Comparison of ENCODE assay signal across 17 cellular contexts in the genomic region with DNA sequence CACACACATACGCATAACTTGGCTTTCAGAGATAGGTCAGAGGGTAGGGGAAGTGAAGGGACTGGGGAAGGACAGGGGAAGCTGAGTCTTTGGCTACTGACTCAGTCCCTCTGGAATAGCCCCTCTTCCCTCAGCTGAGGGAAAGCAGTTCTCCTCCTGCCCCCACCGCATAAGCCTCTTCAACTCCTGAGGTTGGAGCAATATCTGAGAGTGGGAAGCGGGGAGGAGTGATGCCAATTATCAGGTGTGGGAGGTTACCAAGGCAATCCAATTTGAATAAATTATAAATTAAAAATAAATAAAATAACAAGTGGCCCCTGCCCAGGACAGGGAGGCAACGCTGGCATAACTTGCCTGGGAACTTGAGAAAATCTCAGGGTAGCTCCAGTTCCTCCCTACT. TPM values are rescaled to one million over a fixed set of nuclear protein-coding genes. Genes with fewer than 3 reads are reported as not detected.
DNase-seq lines count a peak whose midpoint lies in the region; TF ChIP-seq lines count a peak whose summit lies in the region.
"Had no signal": no experiment of that assay in that cellular context is flagged by ENCODE, and none has a peak within 500 bp of the region (broad histone marks: within the 10 kb centered on the region; RNA-seq: fewer than 3 reads in every experiment).

No MANE protein-coding gene starts in this region.

- no peak overlapping the region for H3K4me3 Mint-ChIP-seq in T-helper 1 cell treated with Interleukin-12 subunit alpha and Interleukin-12 subunit beta and Interleukin-4 antibody, amounts not matched to agents 30 μg/mL and 1 μg/mL, for 36 hours

- H3K4me2 ChIP-seq in fibroblast of lung (ENCODE audit: extremely low read depth, insufficient read depth, low read length), result no peak overlapping the region
- H3K4me2 ChIP-seq in smooth muscle cell, result no peak overlapping the region

- H3K36me3 Mint-ChIP-seq in T-helper 1 cell treated with Interleukin-12 subunit alpha and Interleukin-12 subunit beta and Interleukin-4 antibody, amounts not matched to agents 30 μg/mL and 1 μg/mL, for 36 hours (ENCODE audit: low read depth), result peaks cover 39% of the 10 kb centered on the region

- H3K4me1 ChIP-seq in fibroblast of lung (ENCODE audit: control insufficient read depth, extremely low read depth, insufficient read depth, low read length) (peaks cover 8% of the 10 kb centered on the region), smooth muscle cell (ENCODE audit: low read depth) (peaks cover 11% of the 10 kb centered on the region)

- no peaks in the 10 kb centered on the region for H4K20me1 ChIP-seq in fibroblast of lung (ENCODE audit: control insufficient read depth, extremely low read depth, insufficient read depth, low read length)
- H4K20me1 ChIP-seq in smooth muscle cell (ENCODE audit: low read depth), result peaks cover 16% of the 10 kb centered on the region

- DNase-seq in T-helper 1 cell (no peak), fibroblast of lung (ENCODE audit: low read depth in 2 of 2) (no peak), smooth muscle cell (lab: John Stamatoyannopoulos, UW; ENCODE audit: unreplicated experiment) (no peak), GM19240 (ENCODE audit: insufficient read length, low spot score) (no peak), NCI-H128 (lab: John Stamatoyannopoulos, UW; ENCODE audit: unreplicated experiment) (no peak), SK-N-DZ (ENCODE audit: low spot score) (no peak)
- DNase-seq: activated naive CD4-positive, alpha-beta T cell; KBM-7; NCI-H1092 treated with DMSO at 0.1 percent for 48 hours; NCI-H2171 treated with DMSO at 0.1 percent for 48 hours; stimulated activated CD4-positive, alpha-beta T cell treated with anti-CD3 and anti-CD28 coated beads, Interleukin-4, amount 100 ng/mL, for 1 hour; stimulated activated CD8-positive, alpha-beta memory T cell treated with anti-CD3 and anti-CD28 coated beads, Interleukin-4, amount 100 ng/mL, for 48 hours had no signal

- peaks cover 37% of the 10 kb centered on the region for H3K4me1 Mint-ChIP-seq in T-helper 1 cell treated with Interleukin-12 subunit alpha and Interleukin-12 subunit beta and Interleukin-4 antibody, amounts not matched to agents 30 μg/mL and 1 μg/mL, for 36 hours (ENCODE audit: low read depth)

- H3K79me2 ChIP-seq in fibroblast of lung (ENCODE audit: control insufficient read depth, insufficient read depth, low read length) (peaks cover 22% of the 10 kb centered on the region), smooth muscle cell (ENCODE audit: low read depth) (peaks cover 26% of the 10 kb centered on the region)

- WGBS in smooth muscle cell (ENCODE audit: low lambda C conversion rate), result 95% methylated on average over 4 of the region's 4 CpGs

- H3K27ac Mint-ChIP-seq in T-helper 1 cell treated with Interleukin-12 subunit alpha and Interleukin-12 subunit beta and Interleukin-4 antibody, amounts not matched to agents 30 μg/mL and 1 μg/mL, for 36 hours, result peak overlapping the region; percentile 86

- no peaks in the 10 kb centered on the region for H3K9me3 Mint-ChIP-seq in T-helper 1 cell treated with Interleukin-12 subunit alpha and Interleukin-12 subunit beta and Interleukin-4 antibody, amounts not matched to agents 30 μg/mL and 1 μg/mL, for 36 hours

- no peaks in the 10 kb centered on the region for H3K27me3 ChIP-seq in fibroblast of lung (ENCODE audit: control insufficient read depth, insufficient read depth, low read length)
- no peaks in the 10 kb centered on the region for H3K27me3 ChIP-seq in smooth muscle cell (ENCODE audit: low read depth)
- H3K27me3 ChIP-seq: gastroesophageal sphincter, tibial artery had no signal

- peaks cover 21% of the 10 kb centered on the region for H3K36me3 ChIP-seq in fibroblast of lung (ENCODE audit: control insufficient read depth, insufficient read depth, low read length)
- no peaks in the 10 kb centered on the region for H3K36me3 ChIP-seq in smooth muscle cell (ENCODE audit: low read depth)

- H3F3A ChIP-seq in smooth muscle cell (ENCODE audit: low read depth), result peaks cover 11% of the 10 kb centered on the region

- H3K9ac ChIP-seq in fibroblast of lung (ENCODE audit: insufficient read depth, low read length) (no peak overlapping the region), smooth muscle cell (ENCODE audit: low read depth) (peak overlapping the region; percentile 87)

- H3K27me3 Mint-ChIP-seq in T-helper 1 cell treated with Interleukin-12 subunit alpha and Interleukin-12 subunit beta and Interleukin-4 antibody, amounts not matched to agents 30 μg/mL and 1 μg/mL, for 36 hours (ENCODE audit: low read depth), result no peaks in the 10 kb centered on the region

- H3K4me3 ChIP-seq in fibroblast of lung (replicated peaks in 1 of 4; ENCODE audit: control extremely low read depth in 1 of 4, insufficient read depth in 1 of 4, low read depth in 3 of 4, low read length in 4 of 4), result no peak overlapping the region
- no peak overlapping the region for H3K4me3 ChIP-seq in smooth muscle cell
- H3K4me3 ChIP-seq: gastroesophageal sphincter, lung, tibial artery had no signal

- H3K27ac ChIP-seq in VCaP (peak overlapping the region; percentile 90; the same call in 1 of the 2 replicates), fibroblast of lung (ENCODE audit: insufficient read depth, low read length) (peak overlapping the region; percentile 93), smooth muscle cell (ENCODE audit: low read depth) (peak overlapping the region; percentile 98)

- no peak for TF ChIP-seq CTCF in VCaP (conservative IDR thresholded peaks at IDR 0.05)
- no peak for TF ChIP-seq CTCF in fibroblast of lung (conservative IDR thresholded peaks at IDR 0.05 in 1 of 2, IDR thresholded peaks at IDR 0.05 in 1 of 2; ENCODE audit: low read depth in 1 of 2, low read length in 2 of 2)
- no peak for TF ChIP-seq CTCF in smooth muscle cell (IDR thresholded peaks at IDR 0.05; ENCODE audit: borderline replicate concordance, insufficient read depth, poor library complexity, severe bottlenecking)

- H3K9me3 ChIP-seq in fibroblast of lung (ENCODE audit: control insufficient read depth, insufficient read depth, low read depth, low read length) (no peaks in the 10 kb centered on the region), smooth muscle cell (replicated peaks; ENCODE audit: low read depth) (no peaks in the 10 kb centered on the region)
- H3K9me3 ChIP-seq: gastroesophageal sphincter, tibial artery had no signal

- H2AFZ ChIP-seq in fibroblast of lung (ENCODE audit: low read length), result no peak overlapping the region
- H2AFZ ChIP-seq in smooth muscle cell (ENCODE audit: low read depth), result no peak overlapping the region

RNA-seq across cellular contexts. Expression of a gene that starts 1.7 kb away (rescaled TPM):
- 170 and 178 TPM in 2 replicates for total RNA-seq in fibroblast of lung
- polyA plus RNA-seq in fibroblast of lung, result 94.0 and 144 TPM in 2 replicates
- 100 and 153 TPM in 2 replicates for polyA plus RNA-seq in fibroblast of lung (2012)
- polyA minus RNA-seq in fibroblast of lung (ENCODE audit: low replicate concordance), result 141 and 161 TPM in 2 replicates
- 70.8 and 78.2 TPM in 2 replicates for total RNA-seq in smooth muscle cell
- 125 and 130 TPM in 2 replicates for polyA plus RNA-seq in smooth muscle cell
- polyA plus RNA-seq in SK-N-DZ (2014; cell fraction: cytosol; rRNA removed), result 220 and 242 TPM in 2 replicates
- polyA plus RNA-seq in SK-N-DZ (2014; cell fraction: nucleus; rRNA removed), result 226 and 235 TPM in 2 replicates

RNA-seq across cellular contexts. Expression of a gene that starts 8.2 kb away (rescaled TPM):
- 7.4 and 14.0 TPM in 2 replicates for total RNA-seq in fibroblast of lung
- polyA plus RNA-seq in fibroblast of lung, result 14.8 and 18.6 TPM in 2 replicates
- polyA plus RNA-seq in fibroblast of lung (2012), result 13.7 and 15.7 TPM in 2 replicates
- polyA minus RNA-seq in fibroblast of lung (ENCODE audit: low replicate concordance), result 29.3 and 54.6 TPM in 2 replicates
- 21.3 and 27.5 TPM in 2 replicates for total RNA-seq in smooth muscle cell
- 29.5 and 36.4 TPM in 2 replicates for polyA plus RNA-seq in smooth muscle cell
- 16.2 and 18.0 TPM in 2 replicates for polyA plus RNA-seq in SK-N-DZ (2014; cell fraction: cytosol; rRNA removed)
- 18.1 and 21.6 TPM in 2 replicates for polyA plus RNA-seq in SK-N-DZ (2014; cell fraction: nucleus; rRNA removed)

RNA-seq across cellular contexts. Expression of a gene that starts 11.1 kb away (rescaled TPM):
- total RNA-seq in fibroblast of lung (8.7 and 18.2 TPM in 2 replicates), smooth muscle cell (30.2 and 37.1 TPM in 2 replicates)
- polyA plus RNA-seq in fibroblast of lung (24.5 and 25.4 TPM in 2 replicates), smooth muscle cell (38.4 and 39.9 TPM in 2 replicates)
- polyA plus RNA-seq in fibroblast of lung (2012), result 17.8 and 23.4 TPM in 2 replicates
- polyA minus RNA-seq in fibroblast of lung (ENCODE audit: low replicate concordance), result 40.4 and 43.1 TPM in 2 replicates
- 3.3 and 4.1 TPM in 2 replicates for polyA plus RNA-seq in SK-N-DZ (2014; cell fraction: cytosol; rRNA removed)
- 11.8 and 12.0 TPM in 2 replicates for polyA plus RNA-seq in SK-N-DZ (2014; cell fraction: nucleus; rRNA removed)

RNA-seq across cellular contexts. Expression of a gene that starts 24.8 kb away (rescaled TPM):
- total RNA-seq in fibroblast of lung (9.2 and 12.2 TPM in 2 replicates), smooth muscle cell (13.0 and 22.9 TPM in 2 replicates)
- polyA plus RNA-seq in fibroblast of lung (6.6 and 19.4 TPM in 2 replicates), smooth muscle cell (19.0 and 21.9 TPM in 2 replicates)
- 9.7 and 29.3 TPM in 2 replicates for polyA plus RNA-seq in fibroblast of lung (2012)
- 14.7 and 26.7 TPM in 2 replicates for polyA minus RNA-seq in fibroblast of lung (ENCODE audit: low replicate concordance)
- polyA plus RNA-seq in SK-N-DZ (2014; cell fraction: cytosol; rRNA removed), result 69.4 and 102 TPM in 2 replicates
- polyA plus RNA-seq in SK-N-DZ (2014; cell fraction: nucleus; rRNA removed), result 300 and 345 TPM in 2 replicates

RNA-seq across cellular contexts. Expression of a gene that starts 32.2 kb away (rescaled TPM):
- 220 and 340 TPM in 2 replicates for total RNA-seq in fibroblast of lung
- polyA plus RNA-seq in fibroblast of lung, result 298 and 306 TPM in 2 replicates
- polyA plus RNA-seq in fibroblast of lung (2012), result 323 and 361 TPM in 2 replicates
- polyA minus RNA-seq in fibroblast of lung (ENCODE audit: low replicate concordance), result 669 and 750 TPM in 2 replicates
- 207 and 234 TPM in 2 replicates for total RNA-seq in smooth muscle cell
- 302 and 314 TPM in 2 replicates for polyA plus RNA-seq in smooth muscle cell
- polyA plus RNA-seq in SK-N-DZ (2014; cell fraction: cytosol; rRNA removed), result 205 and 231 TPM in 2 replicates
- 135 and 148 TPM in 2 replicates for polyA plus RNA-seq in SK-N-DZ (2014; cell fraction: nucleus; rRNA removed)
